Comparison of ENCODE assay signal across 1 cellular context in the genomic region with DNA sequence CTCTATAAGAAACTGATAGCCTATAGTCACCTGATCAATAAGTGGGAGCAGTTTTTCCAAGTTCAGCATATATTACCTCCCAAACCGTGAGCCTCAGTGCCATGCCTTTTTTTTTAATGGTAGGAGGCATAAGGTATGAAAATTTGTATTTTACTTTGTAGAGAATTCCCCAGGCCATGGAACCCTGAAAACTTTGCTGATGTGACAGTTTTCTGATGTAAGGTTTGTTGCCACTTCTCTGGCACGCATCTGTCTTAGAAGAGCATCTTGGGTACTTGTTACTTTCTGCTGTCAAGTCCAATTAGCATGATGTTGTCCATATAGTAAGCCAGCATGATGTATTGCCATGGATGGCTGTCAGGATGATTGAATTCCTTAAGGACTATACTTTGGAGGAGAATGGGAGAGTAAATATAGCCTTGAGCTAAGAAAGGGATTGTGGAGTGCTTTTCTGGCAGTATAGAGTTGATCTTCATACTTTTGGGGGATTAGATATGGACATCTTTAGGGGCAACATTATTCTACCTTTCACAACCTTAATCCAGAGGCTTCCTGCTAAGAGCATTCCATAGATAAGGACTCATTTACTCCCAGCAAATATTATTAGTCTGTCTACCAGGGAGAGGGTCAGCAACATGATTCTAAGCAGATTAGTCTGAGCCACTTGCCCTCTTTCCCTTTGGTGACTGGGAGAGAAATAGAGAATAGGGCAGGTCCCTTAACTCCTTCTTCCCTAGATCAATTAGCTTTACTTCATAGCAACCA.
TF ChIP-seq lines count a peak whose summit lies in the region.

No MANE protein-coding gene starts in this region.

TF ChIP-seq in SK-N-SH, 30 proteins besides CTCF, POLR2A, EP300 and RAD21:
- TF ChIP-seq RXRA (IDR thresholded peaks at IDR 0.05; ENCODE audit: borderline replicate concordance, low read depth) (no peak), CHD2 (IDR thresholded peaks at IDR 0.05; ENCODE audit: low read length, partially characterized antibody) (no peak), PBX3 (IDR thresholded peaks at IDR 0.05) (0 out of 2 replicates have a peak, but pooled peaks have one; percentile 8)
